Comparison of ENCODE assay signal across 1 cellular context in genomic region chr7:23076774-23077173, GRCh38.
TF ChIP-seq lines count a peak whose summit lies in the region.

No MANE protein-coding gene starts in this region.

TF ChIP-seq in HEK293, 187 proteins besides CTCF, POLR2A, EP300 and RAD21 (continued from another document):
- TF ChIP-seq OVOL3 (tag by site-specific recombination; IDR thresholded peaks at IDR 0.05) (no peak), ZNF544 (tag by site-specific recombination; IDR thresholded peaks at IDR 0.05) (no peak), REST (tag by site-specific recombination; IDR thresholded peaks at IDR 0.05) (no peak), ZNF692 (tag by site-specific recombination; IDR thresholded peaks at IDR 0.05) (peak; percentile 60; the same call in 1 of the 2 replicates), OSR2 (tag by site-specific recombination; IDR thresholded peaks at IDR 0.05) (peak; percentile 9; the same call in 1 of the 2 replicates)
TF ChIP-seq in HEK293: peak in this region for 2.
